Comparison of ENCODE assay signal across 7 cellular contexts in the genomic region with DNA sequence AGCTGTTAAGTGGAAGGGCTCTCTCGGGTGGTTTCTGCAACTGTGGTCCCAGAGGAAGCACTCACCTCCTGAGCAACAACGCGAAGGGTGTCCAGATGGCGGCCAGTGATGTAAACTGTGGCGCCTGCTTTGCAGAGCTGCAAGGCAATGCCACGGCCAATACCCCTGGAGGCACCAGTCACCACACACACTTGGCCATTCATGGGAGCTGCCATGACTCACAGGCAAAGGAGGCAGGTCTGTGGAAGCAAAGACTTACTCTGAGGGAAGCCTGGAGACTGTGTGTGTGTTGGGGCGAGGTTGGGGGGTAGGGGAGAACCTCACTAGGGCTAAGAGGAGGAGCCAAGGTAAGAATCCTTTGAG. TPM values are rescaled to one million over a fixed set of nuclear protein-coding genes. Genes with fewer than 3 reads are reported as not detected.
A peak's percentile ranks its signal among the peaks of the same experiment; 100 is the strongest.
DNase-seq lines count a peak whose midpoint lies in the region; ATAC-seq lines count a peak whose summit lies in the region.

No MANE protein-coding gene starts in this region.

- peak; percentile 5 for ATAC-seq in activated naive CD8-positive, alpha-beta T cell treated with anti-CD3 and anti-CD28 coated beads, Interleukin-2, amount 50 U/mL, for 24 hours
- ATAC-seq in stimulated activated effector memory CD8-positive, alpha-beta T cell treated with anti-CD3 and anti-CD28 coated beads, Interleukin-12 subunit alpha, Interleukin-12 subunit beta, amount 100 ng/mL, for 72 hours: peak; percentile 9

- H3K27me3 Mint-ChIP-seq in activated naive CD8-positive, alpha-beta T cell treated with anti-CD3 and anti-CD28 coated beads, Interleukin-2, amount 50 U/mL, for 24 hours: no peaks in the 10 kb centered on the region

- H3K4me1 Mint-ChIP-seq in activated naive CD8-positive, alpha-beta T cell treated with anti-CD3 and anti-CD28 coated beads, Interleukin-2, amount 50 U/mL, for 24 hours: peaks cover 55% of the 10 kb centered on the region
- H3K4me1 Mint-ChIP-seq in stimulated activated effector memory CD8-positive, alpha-beta T cell treated with anti-CD3 and anti-CD28 coated beads, Interleukin-12 subunit alpha, Interleukin-12 subunit beta, amount 100 ng/mL, for 72 hours: peaks cover 53% of the 10 kb centered on the region

- no peaks in the 10 kb centered on the region for H3K9me3 ChIP-seq in iPS-18c (ENCODE audit: control insufficient read depth, insufficient read depth, low read length)

- H3K27ac Mint-ChIP-seq in activated naive CD8-positive, alpha-beta T cell treated with anti-CD3 and anti-CD28 coated beads, Interleukin-2, amount 50 U/mL, for 24 hours: peak overlapping the region; percentile 91
- peak overlapping the region; percentile 91 for H3K27ac Mint-ChIP-seq in stimulated activated effector memory CD8-positive, alpha-beta T cell treated with anti-CD3 and anti-CD28 coated beads, Interleukin-12 subunit alpha, Interleukin-12 subunit beta, amount 100 ng/mL, for 72 hours

- peaks cover 25% of the 10 kb centered on the region for H3K36me3 Mint-ChIP-seq in activated naive CD8-positive, alpha-beta T cell treated with anti-CD3 and anti-CD28 coated beads, Interleukin-2, amount 50 U/mL, for 24 hours (ENCODE audit: low read depth)
- H3K36me3 Mint-ChIP-seq in stimulated activated effector memory CD8-positive, alpha-beta T cell treated with anti-CD3 and anti-CD28 coated beads, Interleukin-12 subunit alpha, Interleukin-12 subunit beta, amount 100 ng/mL, for 72 hours: peaks cover 75% of the 10 kb centered on the region

- H3K4me3 Mint-ChIP-seq in activated naive CD8-positive, alpha-beta T cell treated with anti-CD3 and anti-CD28 coated beads, Interleukin-2, amount 50 U/mL, for 24 hours: peak overlapping the region; percentile 92
- peak overlapping the region; percentile 87 for H3K4me3 Mint-ChIP-seq in stimulated activated effector memory CD8-positive, alpha-beta T cell treated with anti-CD3 and anti-CD28 coated beads, Interleukin-12 subunit alpha, Interleukin-12 subunit beta, amount 100 ng/mL, for 72 hours

- DNase-seq in GM04503 (ENCODE audit: low read depth): peak; percentile 36
- DNase-seq in HT1080 (ENCODE audit: low read depth): peak; percentile 83
- no peak for DNase-seq in activated naive CD8-positive, alpha-beta T cell treated with anti-CD3 and anti-CD28 coated beads, Interleukin-2, amount 50 U/mL, for 24 hours
- DNase-seq in stimulated activated effector memory CD8-positive, alpha-beta T cell treated with anti-CD3 and anti-CD28 coated beads, Interleukin-12 subunit alpha, Interleukin-12 subunit beta, amount 100 ng/mL, for 72 hours (ENCODE audit: low spot score in 2 of 2): no peak
- DNase-seq in NCI-H774 (lab: John Stamatoyannopoulos, UW): no peak
- DNase-seq in NCI-H2029 (lab: John Stamatoyannopoulos, UW): no peak

- no peaks in the 10 kb centered on the region for H3K9me3 Mint-ChIP-seq in activated naive CD8-positive, alpha-beta T cell treated with anti-CD3 and anti-CD28 coated beads, Interleukin-2, amount 50 U/mL, for 24 hours
- H3K9me3 Mint-ChIP-seq in stimulated activated effector memory CD8-positive, alpha-beta T cell treated with anti-CD3 and anti-CD28 coated beads, Interleukin-12 subunit alpha, Interleukin-12 subunit beta, amount 100 ng/mL, for 72 hours: no peaks in the 10 kb centered on the region

- peak overlapping the region; percentile 92 for H3K4me3 ChIP-seq in iPS-18c (ENCODE audit: insufficient read depth, low read depth, low read length)

RNA-seq across cellular contexts. Expression of a gene that starts 0.7 kb away (rescaled TPM):
- total RNA-seq in HT1080 (2014; rRNA removed; shearing (Covaris generic)): 6.0 and 6.9 TPM in 2 replicates
- 14.0 and 17.7 TPM in 2 replicates for polyA plus RNA-seq in HT1080 (2015; cell fraction: cytosol; rRNA removed)
- 39.9 and 60.1 TPM in 2 replicates for polyA plus RNA-seq in HT1080 (2015; cell fraction: nucleus; rRNA removed)

RNA-seq across cellular contexts. Expression of a gene that starts 0.8 kb away (rescaled TPM):
- 21.1 and 25.6 TPM in 2 replicates for total RNA-seq in HT1080 (2014; rRNA removed; shearing (Covaris generic))
- polyA plus RNA-seq in HT1080 (2015; cell fraction: cytosol; rRNA removed): 5.9 and 6.4 TPM in 2 replicates
- 41.8 and 44.8 TPM in 2 replicates for polyA plus RNA-seq in HT1080 (2015; cell fraction: nucleus; rRNA removed)

RNA-seq across cellular contexts. Expression of a gene that starts 8.9 kb away (rescaled TPM):
- 0.10 TPM in 1 of 2 replicates, not detected in the other for total RNA-seq in HT1080 (2014; rRNA removed; shearing (Covaris generic))
- not detected in 2 replicates for polyA plus RNA-seq in HT1080 (2015; cell fraction: cytosol; rRNA removed)
- polyA plus RNA-seq in HT1080 (2015; cell fraction: nucleus; rRNA removed): 0.08 and 0.13 TPM in 2 replicates

RNA-seq across cellular contexts. Expression of a gene that starts 11.1 kb away (rescaled TPM):
- 5.0 and 7.8 TPM in 2 replicates for total RNA-seq in HT1080 (2014; rRNA removed; shearing (Covaris generic))
- 0.80 and 1.2 TPM in 2 replicates for polyA plus RNA-seq in HT1080 (2015; cell fraction: cytosol; rRNA removed)
- polyA plus RNA-seq in HT1080 (2015; cell fraction: nucleus; rRNA removed): 69.2 and 70.9 TPM in 2 replicates

RNA-seq across cellular contexts. Expression of a gene that starts 12.4 kb away (rescaled TPM):
- total RNA-seq in HT1080 (2014; rRNA removed; shearing (Covaris generic)): 3.8 and 6.5 TPM in 2 replicates
- polyA plus RNA-seq in HT1080 (2015; cell fraction: cytosol; rRNA removed): 0.67 and 0.89 TPM in 2 replicates
- polyA plus RNA-seq in HT1080 (2015; cell fraction: nucleus; rRNA removed): 73.9 and 90.1 TPM in 2 replicates

Comparison
In these comparisons a context has a peak if more than half of its experiments do, and no peak if none do; other contexts are left out.
1. DNase-seq: peak in GM04503 (single experiment) and HT1080 (single experiment); none in activated naive CD8-positive, alpha-beta T cell treated with anti-CD3 and anti-CD28 coated beads, Interleukin-2, amount 50 U/mL, for 24 hours (single experiment), stimulated activated effector memory CD8-positive, alpha-beta T cell treated with anti-CD3 and anti-CD28 coated beads, Interleukin-12 subunit alpha, Interleukin-12 subunit beta, amount 100 ng/mL, for 72 hours (0 of 2), NCI-H774 (single experiment) and NCI-H2029 (single experiment).